ENCODE assay signal across 1 cellular context in genomic region chr12:53344487-53344823, GRCh38.
TF ChIP-seq lines count a peak whose summit lies in the region.

No MANE protein-coding gene starts in this region.

TF ChIP-seq in K562, 482 proteins besides CTCF, POLR2A, EP300 and RAD21:
- TF ChIP-seq ASH1L (IDR thresholded peaks at IDR 0.05; ENCODE audit: borderline replicate concordance, low read depth, partially characterized antibody) (no peak), L3MBTL2 (IDR thresholded peaks at IDR 0.05) (no peak), PTBP1 (IDR thresholded peaks at IDR 0.05; ENCODE audit: low read depth, low read length) (no peak), XRCC5 (IDR thresholded peaks at IDR 0.05; ENCODE audit: low read depth, low read length) (no peak), ZNF77 (CRISPR knock-in tag; IDR thresholded peaks at IDR 0.05) (no peak), DEAF1 (CRISPR knock-in tag; IDR thresholded peaks at IDR 0.05) (no peak), ILF3 (IDR thresholded peaks at IDR 0.05; ENCODE audit: borderline replicate concordance) (no peak), HIVEP1 (CRISPR knock-in tag; IDR thresholded peaks at IDR 0.05) (no peak), CCNT2 (IDR thresholded peaks at IDR 0.05; ENCODE audit: borderline replicate concordance, extremely low read depth, insufficient read length, low read depth, low read length) (no peak), MEF2D (tag; conservative IDR thresholded peaks at IDR 0.05; ENCODE audit: low read depth) (no peak), NFXL1 (CRISPR knock-in tag; IDR thresholded peaks at IDR 0.05) (no peak), HDGF (IDR thresholded peaks at IDR 0.05) (no peak), ZBTB26 (CRISPR knock-in tag; IDR thresholded peaks at IDR 0.05) (no peak), ZNF740 (CRISPR knock-in tag; IDR thresholded peaks at IDR 0.05) (no peak), ZNF740 (tag; IDR thresholded peaks at IDR 0.05) (no peak), MXI1 (IDR thresholded peaks at IDR 0.05; ENCODE audit: low read depth, low read length) (no peak)
